In genomic region chr2:130452897-130453296, GRCh38 we compare ENCODE assay signal across 8 cellular contexts. TPM values are rescaled to one million over a fixed set of nuclear protein-coding genes. Genes with fewer than 3 reads are reported as not detected.
"Had no signal": no experiment of that assay in that cellular context is flagged by ENCODE, and none has a peak within 500 bp of the region (broad histone marks: within the 10 kb centered on the region; RNA-seq: fewer than 3 reads in every experiment).

No MANE protein-coding gene starts in this region.

RNA-seq across cellular contexts. Expression of gene POTEI, which starts 56.2 kb away (rescaled TPM):
- total RNA-seq: LHCN-M2, MCF 10A, NCI-H460, PC-9, Right ventricle myocardium superior, RPMI7951, SJSA1 had no signal
- polyA plus RNA-seq: SK-N-SH had no signal
